ENCODE assay signal across 24 cellular contexts in the genomic region with DNA sequence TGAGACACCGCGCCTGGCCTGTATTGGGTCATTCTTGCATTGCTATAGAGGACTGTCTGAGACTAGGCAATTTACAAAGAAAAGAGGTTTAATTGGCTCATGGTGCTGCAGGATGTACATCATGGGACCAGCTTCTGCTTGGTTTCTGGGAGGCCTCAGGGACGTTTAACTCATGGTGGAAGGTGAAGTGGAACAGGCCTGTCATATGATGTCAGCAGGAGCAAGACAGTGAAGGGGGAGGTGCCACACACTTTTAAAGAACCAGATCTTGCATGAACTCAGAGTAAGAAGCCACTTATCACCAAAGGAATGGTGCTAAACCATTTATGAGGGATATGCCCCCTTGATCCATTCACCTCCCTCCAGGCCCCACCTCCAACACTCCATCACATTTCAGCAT. TPM values are rescaled to one million over a fixed set of nuclear protein-coding genes. Genes with fewer than 3 reads are reported as not detected.
"Had no signal": no experiment of that assay in that cellular context is flagged by ENCODE, and none has a peak within 500 bp of the region (broad histone marks: within the 10 kb centered on the region; RNA-seq: fewer than 3 reads in every experiment).

No MANE protein-coding gene starts in this region.

- H3K4me3 Mint-ChIP-seq: activated CD8-positive, alpha-beta memory T cell treated with anti-CD3 and anti-CD28 coated beads, Interleukin-2, amount 10 ng/mL, durations not matched to agents 7 days and 5 days; mesothelial cell of epicardium had no signal

- H3K27ac Mint-ChIP-seq: activated CD8-positive, alpha-beta memory T cell treated with anti-CD3 and anti-CD28 coated beads, Interleukin-2, amount 10 ng/mL, durations not matched to agents 7 days and 5 days; mesothelial cell of epicardium had no signal

- H3K9me3 ChIP-seq: adrenal gland, body of pancreas, pancreas, prostate gland, tibial nerve had no signal

- DNase-seq: activated CD4-positive, alpha-beta T cell treated with anti-CD3 and anti-CD28 coated beads for 48 hours; activated CD4-positive, alpha-beta T cell treated with anti-CD3 and anti-CD28 coated beads, Interleukin-2, amount 50 U/mL, for 48 hours; activated CD8-positive, alpha-beta memory T cell treated with anti-CD3 and anti-CD28 coated beads, Interleukin-2, amount 10 ng/mL, durations not matched to agents 7 days and 5 days; activated effector memory CD4-positive, alpha-beta T cell treated with anti-CD3 and anti-CD28 coated beads, Interleukin-2, amount 50 U/mL, for 16 hours; adrenal gland; aorta; body of pancreas; dermis blood vessel endothelial cell; effector CD4-positive, alpha-beta T cell; left ventricle myocardium superior; naive B cell; pancreas; retina; stimulated activated CD4-positive, alpha-beta T cell treated with anti-CD3 and anti-CD28 coated beads, Interleukin-12 subunit alpha, Interleukin-12 subunit beta, amount 100 ng/mL, for 4 hours; stimulated activated CD4-positive, alpha-beta T cell treated with anti-CD3 and anti-CD28 coated beads, Interleukin-4, amount 100 ng/mL, for 1 hour; T-helper 9 cell had no signal

- H3K27ac ChIP-seq: adrenal gland, body of pancreas, epithelial cell of prostate, pancreas, prostate gland, skin epidermis, tibial nerve, VCaP had no signal

- H3K27me3 Mint-ChIP-seq: activated CD8-positive, alpha-beta memory T cell treated with anti-CD3 and anti-CD28 coated beads, Interleukin-2, amount 10 ng/mL, durations not matched to agents 7 days and 5 days; naive B cell had no signal

- H3K9me3 Mint-ChIP-seq: activated naive CD4-positive, alpha-beta T cell treated with anti-CD3 and anti-CD28 coated beads, Interleukin-2, amount 50 U/mL, for 72 hours; mesothelial cell of epicardium; naive B cell had no signal

- H3K27me3 ChIP-seq: adrenal gland, body of pancreas, pancreas, tibial nerve had no signal

- H3K36me3 ChIP-seq: prostate gland had no signal

- H3K4me1 Mint-ChIP-seq: mesothelial cell of epicardium had no signal

- H3K4me3 ChIP-seq: adrenal gland, body of pancreas, pancreas, prostate gland, skin epidermis, tibial nerve had no signal

- H3K4me1 ChIP-seq: adrenal gland, body of pancreas, pancreas, prostate gland, tibial nerve had no signal

RNA-seq across cellular contexts. Expression of a gene that starts 32.8 kb away (rescaled TPM):
- total RNA-seq: T-helper 1 cell treated with Interleukin-12 subunit alpha and Interleukin-12 subunit beta and Interleukin-4 antibody, amounts not matched to agents 30 ng/mL and 1 ng/mL, for 36 hours had no signal
- polyA plus RNA-seq: aorta had no signal
